ENCODE assay signal across 22 cellular contexts in the genomic region with DNA sequence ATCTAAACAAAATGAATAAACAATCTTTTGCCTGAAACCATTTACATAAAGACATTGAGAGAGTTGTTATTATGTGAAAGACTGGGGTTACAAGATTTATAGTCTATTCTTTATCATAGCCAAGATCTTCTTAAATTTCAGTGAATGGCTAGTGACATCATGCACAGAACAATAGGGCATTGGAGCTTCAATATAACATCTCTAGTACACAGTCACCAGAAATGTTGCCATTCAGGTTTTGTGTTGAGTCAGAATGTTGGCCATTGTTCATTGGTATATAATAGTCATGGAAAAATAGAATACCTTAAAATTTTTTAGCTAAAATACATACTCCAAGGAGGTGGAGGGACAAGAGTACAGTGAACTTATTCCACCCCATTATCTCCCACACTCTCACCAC. TPM values are rescaled to one million over a fixed set of nuclear protein-coding genes. Genes with fewer than 3 reads are reported as not detected.
DNase-seq lines count a peak whose midpoint lies in the region; ATAC-seq and TF ChIP-seq lines count a peak whose summit lies in the region.
"Had no signal": no experiment of that assay in that cellular context is flagged by ENCODE, and none has a peak within 500 bp of the region (broad histone marks: within the 10 kb centered on the region; RNA-seq: fewer than 3 reads in every experiment).

No MANE protein-coding gene starts in this region.

- H3K4me3 Mint-ChIP-seq in neural crest cell, result no peak overlapping the region
- H3K4me3 Mint-ChIP-seq: CD4-positive, alpha-beta T cell had no signal

- no peak for TF ChIP-seq RAD21 in Ishikawa (IDR thresholded peaks at IDR 0.05; ENCODE audit: low read depth)

- no peaks in the 10 kb centered on the region for H3K9me3 Mint-ChIP-seq in neural crest cell
- H3K9me3 Mint-ChIP-seq: CD4-positive, alpha-beta T cell had no signal

- no peaks in the 10 kb centered on the region for H3K36me3 Mint-ChIP-seq in neural crest cell (ENCODE audit: low read depth)

- no peak overlapping the region for H3K4me3 ChIP-seq in epithelial cell of esophagus (ENCODE audit: low read length)
- H3K4me3 ChIP-seq: A549, GM12878, HAP-1, PC-9, SK-N-MC had no signal

- peak; percentile 76 for TF ChIP-seq EP300 in Ishikawa (IDR thresholded peaks at IDR 0.05; ENCODE audit: borderline replicate concordance)

- no peak for ATAC-seq in HG03039 (IDR thresholded peaks at IDR 0.05; ENCODE audit: unreplicated experiment)
- ATAC-seq: A549, GM12878 had no signal

- no peaks in the 10 kb centered on the region for H3K4me1 Mint-ChIP-seq in neural crest cell

- DNase-seq in DMS53 (lab: John Stamatoyannopoulos, UW), result peak; percentile 67
- peak; percentile 91 for DNase-seq in epithelial cell of esophagus (ENCODE audit: low read depth)
- no peak for DNase-seq in neural crest cell (ENCODE audit: low read depth, low spot score)
- DNase-seq in NCI-H2171 (lab: John Stamatoyannopoulos, UW), result no peak
- no peak for DNase-seq in hepatic stellate cell (ENCODE audit: low spot score)
- DNase-seq: Caco-2; CD4-positive, alpha-beta T cell; DMS153; EL; IMR-90; Karpas-422; NCI-H1436 treated with DMSO at 0.1 percent for 48 hours; NCI-H2029 treated with DMSO at 0.1 percent for 48 hours; NCI-H2227 treated with DMSO at 0.1 percent for 48 hours had no signal

- H3K27me3 Mint-ChIP-seq in neural crest cell (ENCODE audit: low read depth), result no peaks in the 10 kb centered on the region
- H3K27me3 Mint-ChIP-seq: CD4-positive, alpha-beta T cell had no signal

- TF ChIP-seq CTCF in epithelial cell of esophagus (IDR thresholded peaks at IDR 0.05; ENCODE audit: insufficient read depth, low read depth, low read length, missing control alignments) (no peak), neural crest cell (conservative IDR thresholded peaks at IDR 0.05) (no peak)

- peak overlapping the region; percentile 60 for H3K27ac Mint-ChIP-seq in neural crest cell (ENCODE audit: unreplicated experiment)
- H3K27ac Mint-ChIP-seq: CD4-positive, alpha-beta T cell had no signal

TF ChIP-seq in Ishikawa, 13 proteins besides CTCF, POLR2A, EP300 and RAD21:
- peak; percentile 70; the same call in 1 of the 2 replicates for TF ChIP-seq TCF12 (IDR thresholded peaks at IDR 0.05; ENCODE audit: low read depth)
- TF ChIP-seq TEAD4 (IDR thresholded peaks at IDR 0.05), result peak; percentile 73
- 0 out of 2 replicates have a peak, but pooled peaks have one; percentile 60 for TF ChIP-seq FOXM1 (IDR thresholded peaks at IDR 0.05; ENCODE audit: borderline replicate concordance, low read depth)
- peak; percentile 60 for TF ChIP-seq NFIC (IDR thresholded peaks at IDR 0.05)
- 0 out of 2 replicates have a peak, but pooled peaks have one; percentile 33 for TF ChIP-seq CEBPB (IDR thresholded peaks at IDR 0.05)
- TF ChIP-seq, protein P1, sequence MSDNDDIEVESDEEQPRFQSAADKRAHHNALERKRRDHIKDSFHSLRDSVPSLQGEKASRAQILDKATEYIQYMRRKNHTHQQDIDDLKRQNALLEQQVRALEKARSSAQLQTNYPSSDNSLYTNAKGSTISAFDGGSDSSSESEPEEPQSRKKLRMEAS (IDR thresholded peaks at IDR 0.05), result no peak

RNA-seq across cellular contexts. Expression of a gene that starts 44.3 kb away (rescaled TPM):
- total RNA-seq in neural crest cell, result 3.4 and 4.1 TPM in 2 replicates
- total RNA-seq: CD4-positive, alpha-beta T cell; IMR-90; MCF 10A; PC-9 had no signal

Comparison
In these comparisons a context has a peak if more than half of its experiments do, and no peak if none do; other contexts are left out.
1. DNase-seq: peak in DMS53 (single experiment) and epithelial cell of esophagus (single experiment); none in neural crest cell (single experiment), NCI-H2171 (single experiment) and hepatic stellate cell (single experiment).